In the genomic region with DNA sequence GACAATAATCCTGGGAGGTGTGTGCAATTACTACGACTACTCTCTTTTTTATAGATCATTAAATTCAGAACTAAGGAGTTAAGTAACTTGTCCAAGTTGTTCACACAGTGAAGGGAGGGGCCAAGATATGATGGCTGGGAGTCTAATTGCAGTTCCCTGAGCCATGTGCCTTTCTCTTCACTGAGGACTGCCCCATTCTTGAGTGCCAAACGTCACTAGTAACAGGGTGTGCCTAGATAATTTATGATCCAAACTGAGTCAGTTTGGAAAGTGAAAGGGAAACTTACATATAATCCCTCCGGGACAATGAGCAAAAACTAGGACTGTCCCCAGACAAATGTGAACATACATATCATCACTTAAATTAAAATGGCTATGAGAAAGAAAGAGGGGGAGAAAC, we compare ENCODE assay signal across 1 cellular context.
TF ChIP-seq lines count a peak whose summit lies in the region.

No MANE protein-coding gene starts in this region.

TF ChIP-seq in endothelial cell of umbilical vein, 7 proteins besides CTCF, POLR2A, EP300 and RAD21:
- no peak for TF ChIP-seq JUN (IDR thresholded peaks at IDR 0.05; ENCODE audit: borderline replicate concordance, insufficient read depth, insufficient read length, low read depth)
- no peak for TF ChIP-seq EZH2 (IDR thresholded peaks at IDR 0.05; ENCODE audit: borderline replicate concordance, low read depth, low read length, severe bottlenecking)
- TF ChIP-seq POLR2AphosphoS5 (IDR thresholded peaks at IDR 0.05; ENCODE audit: insufficient read depth, low read depth, low read length): no peak
- no peak for TF ChIP-seq MYC (IDR thresholded peaks at IDR 0.05; ENCODE audit: low read depth, low read length)
- no peak for TF ChIP-seq GATA2 (IDR thresholded peaks at IDR 0.05; ENCODE audit: insufficient read depth, insufficient read length, low read depth, low read length)
- no peak for TF ChIP-seq FOS (IDR thresholded peaks at IDR 0.05; ENCODE audit: borderline replicate concordance, insufficient read depth, low read length)
- TF ChIP-seq, protein P1, sequence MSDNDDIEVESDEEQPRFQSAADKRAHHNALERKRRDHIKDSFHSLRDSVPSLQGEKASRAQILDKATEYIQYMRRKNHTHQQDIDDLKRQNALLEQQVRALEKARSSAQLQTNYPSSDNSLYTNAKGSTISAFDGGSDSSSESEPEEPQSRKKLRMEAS (IDR thresholded peaks at IDR 0.05; ENCODE audit: insufficient read depth, insufficient read length): no peak
